Comparison of ENCODE assay signal across 19 cellular contexts in genomic region chr4:33709247-33709646, GRCh38.
A peak's percentile ranks its signal among the peaks of the same experiment; 100 is the strongest.
DNase-seq lines count a peak whose midpoint lies in the region; ATAC-seq and TF ChIP-seq lines count a peak whose summit lies in the region.
"Had no signal": no experiment of that assay in that cellular context is flagged by ENCODE, and none has a peak within 500 bp of the region (broad histone marks: within the 10 kb centered on the region; RNA-seq: fewer than 3 reads in every experiment).

No MANE protein-coding gene starts in this region.

- H3K27me3 Mint-ChIP-seq in natural killer cell (ENCODE audit: low read depth in 2 of 2), result no peaks in the 10 kb centered on the region

- ATAC-seq in natural killer cell, result no peak
- ATAC-seq in gastrocnemius medialis, result no peak
- ATAC-seq: lower lobe of right lung, SK-N-SH treated with all-trans-retinoic acid at 6 μM for 48 hours had no signal

- no peaks in the 10 kb centered on the region for H3K9me3 ChIP-seq in gastrocnemius medialis

- no peak for TF ChIP-seq POLR2A in NB4 (IDR thresholded peaks at IDR 0.05; ENCODE audit: extremely low read depth, insufficient read length)
- no peak for TF ChIP-seq POLR2A in gastrocnemius medialis (IDR thresholded peaks at IDR 0.05)

- peaks cover 9 to 23% of the 10 kb centered on the region in 2 donors for H3K9me3 Mint-ChIP-seq in natural killer cell

- H3K27ac ChIP-seq in gastrocnemius medialis, result no peak overlapping the region
- H3K27ac ChIP-seq: dorsolateral prefrontal cortex, lower lobe of right lung had no signal

- intact Hi-C loops in natural killer cell (cut with micrococcal nuclease) (no loop called here), gastrocnemius medialis (cut with DNase I; ENCODE audit: low total_unique reads) (no loop called here)

- H3K27me3 ChIP-seq in gastrocnemius medialis, result no peaks in the 10 kb centered on the region
- H3K27me3 ChIP-seq: BLaER1 treated with 17β-estradiol and CSF1 and Interleukin-3, amounts not matched to agents 10 nM and 100 nM; dorsolateral prefrontal cortex had no signal

- H3K36me3 ChIP-seq in gastrocnemius medialis, result no peaks in the 10 kb centered on the region
- H3K36me3 ChIP-seq: BLaER1 treated with 17β-estradiol and CSF1 and Interleukin-3, amounts not matched to agents 10 nM and 100 nM; lower lobe of right lung had no signal

- TF ChIP-seq CTCF in NB4 (IDR thresholded peaks at IDR 0.05; ENCODE audit: low read depth, low read length), result no peak
- TF ChIP-seq CTCF in cardiac fibroblast (IDR thresholded peaks at IDR 0.05; ENCODE audit: low read depth, low read length), result no peak
- no peak for TF ChIP-seq CTCF in natural killer cell (IDR thresholded peaks at IDR 0.05)
- no peak for TF ChIP-seq CTCF in gastrocnemius medialis (IDR thresholded peaks at IDR 0.05 in 4 of 5, conservative IDR thresholded peaks at IDR 0.05 in 1 of 5)

- H3K4me3 ChIP-seq in NB4 (ENCODE audit: low read depth, low read length) (no peak overlapping the region), cardiac fibroblast (replicated peaks in 1 of 2; ENCODE audit: low read depth in 2 of 2, low read length in 2 of 2) (no peak overlapping the region), gastrocnemius medialis (no peak overlapping the region)
- H3K4me3 ChIP-seq: BLaER1 treated with 17β-estradiol and CSF1 and Interleukin-3, amounts not matched to agents 10 nM and 100 nM; dorsolateral prefrontal cortex; lower lobe of right lung had no signal

- in situ Hi-C loops in gastrocnemius medialis (cut with MboI; ENCODE audit: low sequenced_read_pairs in 4 of 4), result no loop called here

- no peak overlapping the region for H3K4me3 Mint-ChIP-seq in natural killer cell
- H3K4me3 Mint-ChIP-seq: nephron had no signal

- no peaks in the 10 kb centered on the region for H3K4me1 Mint-ChIP-seq in natural killer cell
- H3K4me1 Mint-ChIP-seq: nephron had no signal

- DNase-seq in EH (ENCODE audit: low read depth), result peak; percentile 26
- peak; percentile 23 for DNase-seq in NB4 (ENCODE audit: low read depth)
- peak; percentile 69 to 95 for DNase-seq in cardiac fibroblast (ENCODE audit: low read depth in 2 of 2)
- peak; percentile 73 for DNase-seq in myocyte (ENCODE audit: low read depth)
- DNase-seq in activated naive CD4-positive, alpha-beta T cell treated with anti-CD3 and anti-CD28 coated beads, Interleukin-2, amount 50 U/mL, for 16 hours, result no peak
- DNase-seq in natural killer cell, result no peak
- no peak for DNase-seq in NCI-H1694 (lab: John Stamatoyannopoulos, UW)
- no peak for DNase-seq in gastrocnemius medialis
- DNase-seq: activated CD8-positive, alpha-beta memory T cell treated with anti-CD3 and anti-CD28 coated beads for 24 hours; activated effector memory CD4-positive, alpha-beta T cell treated with Interleukin-2 at 50 U/mL for 16 hours; anterior cingulate cortex; dorsolateral prefrontal cortex; foreskin melanocyte; Kasumi-1; lower lobe of right lung; NCI-H187 treated with DMSO at 0.1 percent for 48 hours had no signal

- no peaks in the 10 kb centered on the region for H3K4me1 ChIP-seq in gastrocnemius medialis
- H3K4me1 ChIP-seq: lower lobe of right lung had no signal

- peaks cover 12% of the 10 kb centered on the region for H3K36me3 Mint-ChIP-seq in natural killer cell

- no peak overlapping the region for H3K27ac Mint-ChIP-seq in natural killer cell
- H3K27ac Mint-ChIP-seq: nephron had no signal

Comparison
In these comparisons a context has a peak if more than half of its experiments do, and no peak if none do; other contexts are left out.
1. DNase-seq: peak in EH (single experiment), NB4 (single experiment), cardiac fibroblast (2 of 2) and myocyte (single experiment); none in activated naive CD4-positive, alpha-beta T cell treated with anti-CD3 and anti-CD28 coated beads, Interleukin-2, amount 50 U/mL, for 16 hours (single experiment), natural killer cell (single experiment), NCI-H1694 (single experiment) and gastrocnemius medialis (0 of 2).